ENCODE assay signal across 7 cellular contexts in genomic region chr7:75727351-75727750, GRCh38. TPM values are rescaled to one million over a fixed set of nuclear protein-coding genes. Genes with fewer than 3 reads are reported as not detected.
"Had no signal": no experiment of that assay in that cellular context is flagged by ENCODE, and none has a peak within 500 bp of the region (broad histone marks: within the 10 kb centered on the region; RNA-seq: fewer than 3 reads in every experiment).

No MANE protein-coding gene starts in this region.

RNA-seq across cellular contexts. Expression of gene CCL26, which starts 44.7 kb away (rescaled TPM):
- total RNA-seq: activated naive CD4-positive, alpha-beta T cell treated with anti-CD3 and anti-CD28 coated beads, Interleukin-2, amount 50 U/mL, for 72 hours; dermis blood vessel endothelial cell; epithelial cell of proximal tubule; left lobe of liver; prostate gland; T-helper 1 cell treated with Interleukin-12 subunit alpha and Interleukin-12 subunit beta and Interleukin-4 antibody, amounts not matched to agents 30 ng/mL and 1 ng/mL, for 36 hours had no signal
- polyA plus RNA-seq: neural cell had no signal
